19 cellular contexts compared by ENCODE assay signal in genomic region chr1:31510853-31511789, GRCh38.
A peak's percentile ranks its signal among the peaks of the same experiment; 100 is the strongest.
DNase-seq lines count a peak whose midpoint lies in the region; ATAC-seq and TF ChIP-seq lines count a peak whose summit lies in the region.
"Had no signal": no experiment of that assay in that cellular context is flagged by ENCODE, and none has a peak within 500 bp of the region (broad histone marks: within the 10 kb centered on the region; RNA-seq: fewer than 3 reads in every experiment).

No MANE protein-coding gene starts in this region.

- H3K27ac Mint-ChIP-seq in stimulated activated effector memory CD8-positive, alpha-beta T cell treated with anti-CD3 and anti-CD28 coated beads, Interleukin-12 subunit alpha, Interleukin-12 subunit beta, amount 100 ng/mL, for 72 hours: peak overlapping the region; percentile 52
- H3K27ac Mint-ChIP-seq: CD8-positive, alpha-beta memory T cell; natural killer cell treated with Interleukin-12 subunit alpha and Interleukin-12 subunit beta and Interleukin-15 and Interleukin-18, amount 100 ng/mL, for 72 hours had no signal

- H3K9me3 Mint-ChIP-seq in stimulated activated effector memory CD8-positive, alpha-beta T cell treated with anti-CD3 and anti-CD28 coated beads, Interleukin-12 subunit alpha, Interleukin-12 subunit beta, amount 100 ng/mL, for 72 hours: no peaks in the 10 kb centered on the region
- H3K9me3 Mint-ChIP-seq: natural killer cell treated with Interleukin-12 subunit alpha and Interleukin-12 subunit beta and Interleukin-15 and Interleukin-18, amount 100 ng/mL, for 72 hours had no signal

- intact Hi-C loops in left colon (cut with DNase I, micrococcal nuclease): no loop called here

- in situ Hi-C loops in ACHN (cut with HindIII; ENCODE audit: low pct_ligation_motif_present, low pct_unique_long_range_greater_than_20kb, low sequenced_read_pairs): no loop called here

- ATAC-seq in left colon: peak; percentile 86
- no peak for ATAC-seq in stimulated activated effector memory CD8-positive, alpha-beta T cell treated with anti-CD3 and anti-CD28 coated beads, Interleukin-12 subunit alpha, Interleukin-12 subunit beta, amount 100 ng/mL, for 72 hours
- ATAC-seq: heart right ventricle; natural killer cell treated with Interleukin-12 subunit alpha and Interleukin-12 subunit beta and Interleukin-15 and Interleukin-18, amount 100 ng/mL, for 72 hours had no signal

- H3K9me3 ChIP-seq in WERI-Rb-1 (ENCODE audit: severe bottlenecking): peaks cover 2% of the 10 kb centered on the region
- H3K9me3 ChIP-seq in effector memory CD4-positive, alpha-beta T cell (ENCODE audit: control insufficient read depth, low read length): no peaks in the 10 kb centered on the region
- H3K9me3 ChIP-seq: esophagus muscularis mucosa, heart right ventricle, left ventricle myocardium inferior, right atrium auricular region, uterus had no signal

- no peaks in the 10 kb centered on the region for H3K27me3 ChIP-seq in WERI-Rb-1 (ENCODE audit: insufficient read depth, low read depth, severe bottlenecking)
- H3K27me3 ChIP-seq in effector memory CD4-positive, alpha-beta T cell (replicated peaks; ENCODE audit: control insufficient read depth, insufficient read depth, low read length, poor library complexity, severe bottlenecking): no peaks in the 10 kb centered on the region
- H3K27me3 ChIP-seq: right atrium auricular region, uterus had no signal

- no peak overlapping the region for H3K27ac ChIP-seq in WERI-Rb-1
- no peak overlapping the region for H3K27ac ChIP-seq in effector memory CD4-positive, alpha-beta T cell (ENCODE audit: insufficient read depth, low read length, poor library complexity, severe bottlenecking)
- H3K27ac ChIP-seq: esophagus muscularis mucosa, heart right ventricle, left ventricle myocardium inferior, right atrium auricular region, uterus had no signal

- H3K36me3 Mint-ChIP-seq in stimulated activated effector memory CD8-positive, alpha-beta T cell treated with anti-CD3 and anti-CD28 coated beads, Interleukin-12 subunit alpha, Interleukin-12 subunit beta, amount 100 ng/mL, for 72 hours: no peaks in the 10 kb centered on the region
- H3K36me3 Mint-ChIP-seq: natural killer cell treated with Interleukin-12 subunit alpha and Interleukin-12 subunit beta and Interleukin-15 and Interleukin-18, amount 100 ng/mL, for 72 hours had no signal

- no peaks in the 10 kb centered on the region for H3K36me3 ChIP-seq in WERI-Rb-1
- H3K36me3 ChIP-seq in effector memory CD4-positive, alpha-beta T cell (ENCODE audit: control insufficient read depth, insufficient read depth, low read length): no peaks in the 10 kb centered on the region
- H3K36me3 ChIP-seq: esophagus muscularis mucosa, heart right ventricle, left ventricle myocardium inferior, right atrium auricular region, uterus had no signal

- H3K4me1 Mint-ChIP-seq in stimulated activated effector memory CD8-positive, alpha-beta T cell treated with anti-CD3 and anti-CD28 coated beads, Interleukin-12 subunit alpha, Interleukin-12 subunit beta, amount 100 ng/mL, for 72 hours: peaks cover 6% of the 10 kb centered on the region

- TF ChIP-seq CTCF in WERI-Rb-1 (IDR thresholded peaks at IDR 0.05; ENCODE audit: low read depth, low read length): no peak

- no peak overlapping the region for H3K4me3 Mint-ChIP-seq in stimulated activated effector memory CD8-positive, alpha-beta T cell treated with anti-CD3 and anti-CD28 coated beads, Interleukin-12 subunit alpha, Interleukin-12 subunit beta, amount 100 ng/mL, for 72 hours
- H3K4me3 Mint-ChIP-seq: natural killer cell treated with Interleukin-12 subunit alpha and Interleukin-12 subunit beta and Interleukin-15 and Interleukin-18, amount 100 ng/mL, for 72 hours had no signal

- no peaks in the 10 kb centered on the region for H3K4me1 ChIP-seq in effector memory CD4-positive, alpha-beta T cell (ENCODE audit: control insufficient read depth, insufficient read depth, low read length, poor library complexity, severe bottlenecking)
- H3K4me1 ChIP-seq: esophagus muscularis mucosa, heart right ventricle, left ventricle myocardium inferior, right atrium auricular region, uterus had no signal

- no peak overlapping the region for H3K4me3 ChIP-seq in WERI-Rb-1 (ENCODE audit: low read depth, low read length)
- no peak overlapping the region for H3K4me3 ChIP-seq in effector memory CD4-positive, alpha-beta T cell (ENCODE audit: insufficient read depth, low read depth, low read length, poor library complexity, severe bottlenecking)
- H3K4me3 ChIP-seq: esophagus muscularis mucosa, heart right ventricle, left ventricle myocardium inferior, right atrium auricular region, uterus had no signal

- DNase-seq in NCI-H82 (lab: John Stamatoyannopoulos, UW) (peak; percentile 47), NCI-H82 treated with DMSO at 0.1 percent for 48 hours (lab: John Stamatoyannopoulos, UW; ENCODE audit: unreplicated experiment) (no peak), WERI-Rb-1 (peak; percentile 50), left colon (peak; percentile 40 to 63), mesenteric fat pad (ENCODE audit: low spot score) (no peak), ACHN (no peak)
- no peak for DNase-seq in stimulated activated effector memory CD8-positive, alpha-beta T cell treated with anti-CD3 and anti-CD28 coated beads, Interleukin-12 subunit alpha, Interleukin-12 subunit beta, amount 100 ng/mL, for 72 hours (ENCODE audit: low spot score in 2 of 2)
- DNase-seq in effector memory CD4-positive, alpha-beta T cell: no peak
- DNase-seq: activated CD4-positive, alpha-beta T cell treated with anti-CD3 and anti-CD28 coated beads for 1 hour; CD8-positive, alpha-beta memory T cell; heart right ventricle; left ventricle myocardium inferior; NCI-H1436 treated with DMSO at 0.1 percent for 48 hours; NCI-H526 treated with DMSO at 0.1 percent for 48 hours; stimulated activated CD4-positive, alpha-beta T cell treated with anti-CD3 and anti-CD28 coated beads, Interleukin-4, amount 100 ng/mL, for 1 hour; uterus had no signal

Comparison
In these comparisons a context has a peak if more than half of its experiments do, and no peak if none do; other contexts are left out.
1. DNase-seq: peak in NCI-H82 (single experiment), WERI-Rb-1 (single experiment) and left colon (2 of 2); none in NCI-H82 treated with DMSO at 0.1 percent for 48 hours (single experiment), stimulated activated effector memory CD8-positive, alpha-beta T cell treated with anti-CD3 and anti-CD28 coated beads, Interleukin-12 subunit alpha, Interleukin-12 subunit beta, amount 100 ng/mL, for 72 hours (0 of 2), mesenteric fat pad (single experiment), ACHN (single experiment) and effector memory CD4-positive, alpha-beta T cell (0 of 3).